ENCODE assay signal across 1 cellular context in genomic region chr17:59842901-59843652, GRCh38.
TF ChIP-seq lines count a peak whose summit lies in the region.

No MANE protein-coding gene starts in this region.

TF ChIP-seq in K562, 482 proteins besides CTCF, POLR2A, EP300 and RAD21 (continued from another document and continues in another):
- TF ChIP-seq, protein P1, sequence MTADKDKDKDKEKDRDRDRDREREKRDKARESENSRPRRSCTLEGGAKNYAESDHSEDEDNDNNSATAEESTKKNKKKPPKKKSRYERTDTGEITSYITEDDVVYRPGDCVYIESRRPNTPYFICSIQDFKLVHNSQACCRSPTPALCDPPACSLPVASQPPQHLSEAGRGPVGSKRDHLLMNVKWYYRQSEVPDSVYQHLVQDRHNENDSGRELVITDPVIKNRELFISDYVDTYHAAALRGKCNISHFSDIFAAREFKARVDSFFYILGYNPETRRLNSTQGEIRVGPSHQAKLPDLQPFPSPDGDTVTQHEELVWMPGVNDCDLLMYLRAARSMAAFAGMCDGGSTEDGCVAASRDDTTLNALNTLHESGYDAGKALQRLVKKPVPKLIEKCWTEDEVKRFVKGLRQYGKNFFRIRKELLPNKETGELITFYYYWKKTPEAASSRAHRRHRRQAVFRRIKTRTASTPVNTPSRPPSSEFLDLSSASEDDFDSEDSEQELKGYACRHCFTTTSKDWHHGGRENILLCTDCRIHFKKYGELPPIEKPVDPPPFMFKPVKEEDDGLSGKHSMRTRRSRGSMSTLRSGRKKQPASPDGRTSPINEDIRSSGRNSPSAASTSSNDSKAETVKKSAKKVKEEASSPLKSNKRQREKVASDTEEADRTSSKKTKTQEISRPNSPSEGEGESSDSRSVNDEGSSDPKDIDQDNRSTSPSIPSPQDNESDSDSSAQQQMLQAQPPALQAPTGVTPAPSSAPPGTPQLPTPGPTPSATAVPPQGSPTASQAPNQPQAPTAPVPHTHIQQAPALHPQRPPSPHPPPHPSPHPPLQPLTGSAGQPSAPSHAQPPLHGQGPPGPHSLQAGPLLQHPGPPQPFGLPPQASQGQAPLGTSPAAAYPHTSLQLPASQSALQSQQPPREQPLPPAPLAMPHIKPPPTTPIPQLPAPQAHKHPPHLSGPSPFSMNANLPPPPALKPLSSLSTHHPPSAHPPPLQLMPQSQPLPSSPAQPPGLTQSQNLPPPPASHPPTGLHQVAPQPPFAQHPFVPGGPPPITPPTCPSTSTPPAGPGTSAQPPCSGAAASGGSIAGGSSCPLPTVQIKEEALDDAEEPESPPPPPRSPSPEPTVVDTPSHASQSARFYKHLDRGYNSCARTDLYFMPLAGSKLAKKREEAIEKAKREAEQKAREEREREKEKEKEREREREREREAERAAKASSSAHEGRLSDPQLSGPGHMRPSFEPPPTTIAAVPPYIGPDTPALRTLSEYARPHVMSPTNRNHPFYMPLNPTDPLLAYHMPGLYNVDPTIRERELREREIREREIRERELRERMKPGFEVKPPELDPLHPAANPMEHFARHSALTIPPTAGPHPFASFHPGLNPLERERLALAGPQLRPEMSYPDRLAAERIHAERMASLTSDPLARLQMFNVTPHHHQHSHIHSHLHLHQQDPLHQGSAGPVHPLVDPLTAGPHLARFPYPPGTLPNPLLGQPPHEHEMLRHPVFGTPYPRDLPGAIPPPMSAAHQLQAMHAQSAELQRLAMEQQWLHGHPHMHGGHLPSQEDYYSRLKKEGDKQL (CRISPR knock-in tag; IDR thresholded peaks at IDR 0.05; ENCODE audit: borderline replicate concordance) = no peak
- TF ChIP-seq ZNF655 (CRISPR knock-in tag; IDR thresholded peaks at IDR 0.05) = peak; percentile 76
- TF ChIP-seq, protein P2, sequence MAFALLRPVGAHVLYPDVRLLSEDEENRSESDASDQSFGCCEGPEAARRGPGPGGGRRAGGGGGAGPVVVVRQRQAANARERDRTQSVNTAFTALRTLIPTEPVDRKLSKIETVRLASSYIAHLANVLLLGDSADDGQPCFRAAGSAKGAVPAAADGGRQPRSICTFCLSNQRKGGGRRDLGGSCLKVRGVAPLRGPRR (CRISPR knock-in tag; IDR thresholded peaks at IDR 0.05) = peak; percentile 10; the same call in 1 of the 2 replicates
- TF ChIP-seq ZNF668 (CRISPR knock-in tag; IDR thresholded peaks at IDR 0.05) = 0 out of 2 replicates have a peak, but pooled peaks have one; percentile 42
- 0 out of 2 replicates have a peak, but pooled peaks have one; percentile 11 for TF ChIP-seq ZNF134 (CRISPR knock-in tag; conservative IDR thresholded peaks at IDR 0.05)
- no peak for TF ChIP-seq JUN (IDR thresholded peaks at IDR 0.05; ENCODE audit: borderline replicate concordance, low read depth, low read length)
- TF ChIP-seq JUN (CRISPR knock-in tag; IDR thresholded peaks at IDR 0.05; ENCODE audit: borderline replicate concordance) = no peak
- TF ChIP-seq, protein P3, sequence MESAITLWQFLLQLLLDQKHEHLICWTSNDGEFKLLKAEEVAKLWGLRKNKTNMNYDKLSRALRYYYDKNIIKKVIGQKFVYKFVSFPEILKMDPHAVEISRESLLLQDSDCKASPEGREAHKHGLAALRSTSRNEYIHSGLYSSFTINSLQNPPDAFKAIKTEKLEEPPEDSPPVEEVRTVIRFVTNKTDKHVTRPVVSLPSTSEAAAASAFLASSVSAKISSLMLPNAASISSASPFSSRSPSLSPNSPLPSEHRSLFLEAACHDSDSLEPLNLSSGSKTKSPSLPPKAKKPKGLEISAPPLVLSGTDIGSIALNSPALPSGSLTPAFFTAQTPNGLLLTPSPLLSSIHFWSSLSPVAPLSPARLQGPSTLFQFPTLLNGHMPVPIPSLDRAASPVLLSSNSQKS (CRISPR knock-in tag; IDR thresholded peaks at IDR 0.05) = peak; percentile 82; the same call in 1 of the 2 replicates
- TF ChIP-seq THRA (IDR thresholded peaks at IDR 0.05) = no peak
- no peak for TF ChIP-seq FOXJ3 (CRISPR knock-in tag; IDR thresholded peaks at IDR 0.05)
- TF ChIP-seq TCF7 (IDR thresholded peaks at IDR 0.05; ENCODE audit: borderline replicate concordance) = no peak
- peak; percentile 93 for TF ChIP-seq ZBTB17 (CRISPR knock-in tag; IDR thresholded peaks at IDR 0.05)
- TF ChIP-seq MAZ (CRISPR knock-in tag; conservative IDR thresholded peaks at IDR 0.05 in 1 of 2, IDR thresholded peaks at IDR 0.05 in 1 of 2) = peak; percentile 47 to 85
- peak; percentile 50; the same call in 1 of the 2 replicates for TF ChIP-seq CHD2 (IDR thresholded peaks at IDR 0.05; ENCODE audit: low read depth, low read length)
- TF ChIP-seq ZNF184 (CRISPR knock-in tag; IDR thresholded peaks at IDR 0.05) = no peak
- TF ChIP-seq PRMT5 (CRISPR knock-in tag; IDR thresholded peaks at IDR 0.05) = no peak
- TF ChIP-seq SAP30 (IDR thresholded peaks at IDR 0.05; ENCODE audit: borderline replicate concordance, insufficient read depth, low read depth, low read length, poor library complexity, severe bottlenecking) = no peak
- TF ChIP-seq CCAR2 (IDR thresholded peaks at IDR 0.05; ENCODE audit: low read depth, low read length) = no peak
- peak; percentile 16 for TF ChIP-seq LCOR (CRISPR knock-in tag; IDR thresholded peaks at IDR 0.05)
- TF ChIP-seq ZFP30 (CRISPR knock-in tag; IDR thresholded peaks at IDR 0.05; ENCODE audit: borderline replicate concordance) = peak; percentile 81; the same call in 1 of the 2 replicates
- TF ChIP-seq FOXA3 (CRISPR knock-in tag; conservative IDR thresholded peaks at IDR 0.05 in 1 of 2, IDR thresholded peaks at IDR 0.05 in 1 of 2) = peak in 1 of 2 experiments; percentile 26; a peak in 3 of 4 replicates
- no peak for TF ChIP-seq TAF7 (tag; IDR thresholded peaks at IDR 0.05)
- TF ChIP-seq RB1 (IDR thresholded peaks at IDR 0.05; ENCODE audit: low read depth) = 0 out of 2 replicates have a peak, but pooled peaks have one; percentile 23
- no peak for TF ChIP-seq FOXP1 (CRISPR knock-in tag; IDR thresholded peaks at IDR 0.05)
- TF ChIP-seq KLF10 (CRISPR knock-in tag; IDR thresholded peaks at IDR 0.05) = peak; percentile 92
- no peak for TF ChIP-seq ZNF274 (IDR thresholded peaks at IDR 0.05; ENCODE audit: borderline replicate concordance, low read depth, low read length)
- no peak; the same call in 1 of the 2 replicates for TF ChIP-seq ESRRA (IDR thresholded peaks at IDR 0.05; ENCODE audit: borderline replicate concordance, low read depth)
- TF ChIP-seq NR2F6 (CRISPR knock-in tag; IDR thresholded peaks at IDR 0.05) = peak; percentile 6; the same call in 1 of the 2 replicates
- no peak for TF ChIP-seq NUFIP1 (IDR thresholded peaks at IDR 0.05; ENCODE audit: partially characterized antibody)
- peak; percentile 94; the same call in 1 of the 2 replicates for TF ChIP-seq GABPB2 (CRISPR knock-in tag; conservative IDR thresholded peaks at IDR 0.05)
- TF ChIP-seq POLR2B (IDR thresholded peaks at IDR 0.05; ENCODE audit: low read depth, partially characterized antibody) = peak; percentile 98
- no peak for TF ChIP-seq ZZZ3 (IDR thresholded peaks at IDR 0.05)
- TF ChIP-seq ZNF175 (CRISPR knock-in tag; IDR thresholded peaks at IDR 0.05; ENCODE audit: low read depth) = no peak; the same call in 1 of the 2 replicates
- peak; percentile 68 for TF ChIP-seq E2F8 (IDR thresholded peaks at IDR 0.05; ENCODE audit: low read depth, partially characterized antibody)
- peak; percentile 14; the same call in 1 of the 2 replicates for TF ChIP-seq CAMTA2 (CRISPR knock-in tag; conservative IDR thresholded peaks at IDR 0.05)
- TF ChIP-seq, protein P4, sequence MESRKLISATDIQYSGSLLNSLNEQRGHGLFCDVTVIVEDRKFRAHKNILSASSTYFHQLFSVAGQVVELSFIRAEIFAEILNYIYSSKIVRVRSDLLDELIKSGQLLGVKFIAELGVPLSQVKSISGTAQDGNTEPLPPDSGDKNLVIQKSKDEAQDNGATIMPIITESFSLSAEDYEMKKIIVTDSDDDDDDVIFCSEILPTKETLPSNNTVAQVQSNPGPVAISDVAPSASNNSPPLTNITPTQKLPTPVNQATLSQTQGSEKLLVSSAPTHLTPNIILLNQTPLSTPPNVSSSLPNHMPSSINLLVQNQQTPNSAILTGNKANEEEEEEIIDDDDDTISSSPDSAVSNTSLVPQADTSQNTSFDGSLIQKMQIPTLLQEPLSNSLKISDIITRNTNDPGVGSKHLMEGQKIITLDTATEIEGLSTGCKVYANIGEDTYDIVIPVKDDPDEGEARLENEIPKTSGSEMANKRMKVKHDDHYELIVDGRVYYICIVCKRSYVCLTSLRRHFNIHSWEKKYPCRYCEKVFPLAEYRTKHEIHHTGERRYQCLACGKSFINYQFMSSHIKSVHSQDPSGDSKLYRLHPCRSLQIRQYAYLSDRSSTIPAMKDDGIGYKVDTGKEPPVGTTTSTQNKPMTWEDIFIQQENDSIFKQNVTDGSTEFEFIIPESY (CRISPR knock-in tag; IDR thresholded peaks at IDR 0.05) = no peak; the same call in 1 of the 2 replicates
- no peak for TF ChIP-seq NEUROD1 (IDR thresholded peaks at IDR 0.05; ENCODE audit: borderline replicate concordance, low read depth, low read length, partially characterized antibody)
- TF ChIP-seq RBM39 (optimal IDR thresholded peaks at IDR 0.05; ENCODE audit: low read depth, low read length) = no peak
- no peak for TF ChIP-seq FOXM1 (IDR thresholded peaks at IDR 0.05; ENCODE audit: low read depth)
- peak; percentile 65; the same call in 1 of the 2 replicates for TF ChIP-seq FOXM1 (CRISPR knock-in tag; IDR thresholded peaks at IDR 0.05; ENCODE audit: low read depth)
- peak; percentile 35; the same call in 1 of the 2 replicates for TF ChIP-seq TFAP4 (CRISPR knock-in tag; IDR thresholded peaks at IDR 0.05; ENCODE audit: borderline replicate concordance)
- TF ChIP-seq SMARCA4 (IDR thresholded peaks at IDR 0.05) = peak; percentile 35; the same call in 1 of the 2 replicates
- no peak for TF ChIP-seq IFI16 (CRISPR knock-in tag; IDR thresholded peaks at IDR 0.05)
- no peak; the same call in 1 of the 2 replicates for TF ChIP-seq NCOR1 (IDR thresholded peaks at IDR 0.05)
- TF ChIP-seq, protein P5, sequence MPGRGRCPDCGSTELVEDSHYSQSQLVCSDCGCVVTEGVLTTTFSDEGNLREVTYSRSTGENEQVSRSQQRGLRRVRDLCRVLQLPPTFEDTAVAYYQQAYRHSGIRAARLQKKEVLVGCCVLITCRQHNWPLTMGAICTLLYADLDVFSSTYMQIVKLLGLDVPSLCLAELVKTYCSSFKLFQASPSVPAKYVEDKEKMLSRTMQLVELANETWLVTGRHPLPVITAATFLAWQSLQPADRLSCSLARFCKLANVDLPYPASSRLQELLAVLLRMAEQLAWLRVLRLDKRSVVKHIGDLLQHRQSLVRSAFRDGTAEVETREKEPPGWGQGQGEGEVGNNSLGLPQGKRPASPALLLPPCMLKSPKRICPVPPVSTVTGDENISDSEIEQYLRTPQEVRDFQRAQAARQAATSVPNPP (IDR thresholded peaks at IDR 0.05; ENCODE audit: borderline replicate concordance, insufficient read depth, insufficient read length) = no peak
- no peak; the same call in 1 of the 2 replicates for TF ChIP-seq SMAD4 (CRISPR knock-in tag; conservative IDR thresholded peaks at IDR 0.05)
- peak; percentile 98 for TF ChIP-seq ZBED1 (IDR thresholded peaks at IDR 0.05)
- no peak; the same call in 1 of the 2 replicates for TF ChIP-seq SP1 (CRISPR knock-in tag; IDR thresholded peaks at IDR 0.05)
- no peak for TF ChIP-seq BRCA1 (IDR thresholded peaks at IDR 0.05)
- no peak for TF ChIP-seq BRCA1 (CRISPR knock-in tag; IDR thresholded peaks at IDR 0.05)
- TF ChIP-seq ATF1 (CRISPR knock-in tag; IDR thresholded peaks at IDR 0.05) = no peak
- no peak; the same call in 1 of the 2 replicates for TF ChIP-seq ATF1 (tag; IDR thresholded peaks at IDR 0.05)
- no peak for TF ChIP-seq ZNF785 (CRISPR knock-in tag; IDR thresholded peaks at IDR 0.05)
- TF ChIP-seq TCF3 (CRISPR knock-in tag; IDR thresholded peaks at IDR 0.05) = no peak; the same call in 1 of the 2 replicates
- 0 out of 2 replicates have a peak, but pooled peaks have one; percentile 26 for TF ChIP-seq NR1H2 (CRISPR knock-in tag; IDR thresholded peaks at IDR 0.05)
- TF ChIP-seq HDAC1 (IDR thresholded peaks at IDR 0.05) = no peak
